ENCODE assay signal across 16 cellular contexts in genomic region chr13:110830331-110830730, GRCh38.
DNase-seq lines count a peak whose midpoint lies in the region; TF ChIP-seq lines count a peak whose summit lies in the region.
"Had no signal": no experiment of that assay in that cellular context is flagged by ENCODE, and none has a peak within 500 bp of the region (broad histone marks: within the 10 kb centered on the region; RNA-seq: fewer than 3 reads in every experiment).

No MANE protein-coding gene starts in this region.

- H3K14ac ChIP-seq in neuronal stem cell (ENCODE audit: low read length) = no peak overlapping the region

- DNase-seq in endodermal cell (peak; percentile 46), neuronal stem cell (ENCODE audit: low spot score) (no peak), AML-193 (lab: John Stamatoyannopoulos, UW) (no peak)
- DNase-seq in activated CD8-positive, alpha-beta memory T cell treated with anti-CD3 and anti-CD28 coated beads for 24 hours = no peak
- DNase-seq in activated effector memory CD4-positive, alpha-beta T cell treated with Interleukin-2 at 50 U/mL for 16 hours = no peak
- DNase-seq: 8988T; ACHN; Caco-2; Calu3; CD4-positive, alpha-beta T cell; CD8-positive, alpha-beta T cell; DMS79 treated with DMSO at 0.1 percent for 48 hours; GF-D8 had no signal

- no peaks in the 10 kb centered on the region for H3K9me3 Mint-ChIP-seq in endodermal cell
- H3K9me3 Mint-ChIP-seq: CD4-positive, alpha-beta T cell; CD8-positive, alpha-beta T cell had no signal

- no peaks in the 10 kb centered on the region for H3K27me3 Mint-ChIP-seq in endodermal cell (ENCODE audit: insufficient read depth)

- H2BK15ac ChIP-seq in neuronal stem cell (ENCODE audit: low read length) = no peak overlapping the region

- H3K9me3 ChIP-seq in endodermal cell (ENCODE audit: control insufficient read depth, low read length) = no peaks in the 10 kb centered on the region
- no peaks in the 10 kb centered on the region for H3K9me3 ChIP-seq in neuronal stem cell (replicated peaks in 1 of 2; ENCODE audit: control insufficient read depth in 2 of 2, insufficient read depth in 1 of 2, low read depth in 1 of 2, low read length in 2 of 2)
- H3K9me3 ChIP-seq: Caco-2 had no signal

- peak overlapping the region; percentile 11 for H3K23ac ChIP-seq in neuronal stem cell (ENCODE audit: low read depth, low read length, poor library complexity)

- H3K27ac ChIP-seq in endodermal cell (ENCODE audit: low read depth, low read length) (no peak overlapping the region), neuronal stem cell (replicated peaks; ENCODE audit: low read length) (no peak overlapping the region)
- H3K27ac ChIP-seq: BLaER1 treated with 17β-estradiol and CSF1 and Interleukin-3, amounts not matched to agents 10 nM and 100 nM; C4-2B had no signal

- no peak overlapping the region for H2BK12ac ChIP-seq in neuronal stem cell (ENCODE audit: low read length)

- H3K4me1 Mint-ChIP-seq in endodermal cell = peaks cover 6% of the 10 kb centered on the region
- H3K4me1 Mint-ChIP-seq: B cell had no signal

- H2BK5ac ChIP-seq in neuronal stem cell (ENCODE audit: low read length) = no peak overlapping the region

- H3K9ac ChIP-seq in endodermal cell (ENCODE audit: extremely low read depth, low read length, poor library complexity, severe bottlenecking) = no peak overlapping the region
- H3K9ac ChIP-seq in neuronal stem cell (ENCODE audit: low read depth, low read length, poor library complexity) = no peak overlapping the region
- H3K9ac ChIP-seq: BLaER1 treated with 17β-estradiol and CSF1 and Interleukin-3, amounts not matched to agents 10 nM and 100 nM had no signal

- no peak overlapping the region for H3K4ac ChIP-seq in neuronal stem cell (ENCODE audit: low read length)

- no peak overlapping the region for H2AFZ ChIP-seq in neuronal stem cell (ENCODE audit: low read length)

- H3K27me3 ChIP-seq in endodermal cell (ENCODE audit: control insufficient read depth, insufficient read depth, low read length, poor library complexity, severe bottlenecking) = no peaks in the 10 kb centered on the region
- peaks cover 0 to 26% (median 0%) of the 10 kb centered on the region in 3 experiments for H3K27me3 ChIP-seq in neuronal stem cell (ENCODE audit: control insufficient read depth in 3 of 3, insufficient read depth in 3 of 3, low read depth in 1 of 3, low read length in 3 of 3)
- H3K27me3 ChIP-seq: BLaER1 treated with 17β-estradiol and CSF1 and Interleukin-3, amounts not matched to agents 10 nM and 100 nM had no signal

- no peak overlapping the region for H2AK5ac ChIP-seq in neuronal stem cell (ENCODE audit: low read depth, low read length)

- no peak overlapping the region for H3K4me3 Mint-ChIP-seq in endodermal cell
- H3K4me3 Mint-ChIP-seq: B cell; CD4-positive, alpha-beta T cell; CD8-positive, alpha-beta T cell had no signal

- TF ChIP-seq CTCF in endodermal cell (conservative IDR thresholded peaks at IDR 0.05) = no peak

- H3K4me3 ChIP-seq in endodermal cell (ENCODE audit: low read length) (no peak overlapping the region), neuronal stem cell (ENCODE audit: low read length in 2 of 2) (no peak overlapping the region)
- H3K4me3 ChIP-seq: BLaER1 treated with 17β-estradiol and CSF1 and Interleukin-3, amounts not matched to agents 10 nM and 100 nM had no signal

- H3K36me3 Mint-ChIP-seq in endodermal cell (ENCODE audit: low read depth) = no peaks in the 10 kb centered on the region
- H3K36me3 Mint-ChIP-seq: CD8-positive, alpha-beta T cell had no signal

- no peak overlapping the region for H4K91ac ChIP-seq in neuronal stem cell (ENCODE audit: low read depth, low read length, poor library complexity)

- H3K4me2 ChIP-seq in neuronal stem cell (ENCODE audit: insufficient read depth, low read length, poor library complexity, severe bottlenecking) = no peak overlapping the region
- H3K4me2 ChIP-seq: BLaER1 treated with 17β-estradiol and CSF1 and Interleukin-3, amounts not matched to agents 10 nM and 100 nM had no signal

- H3K36me3 ChIP-seq in endodermal cell (ENCODE audit: control insufficient read depth, insufficient read depth, low read length) (no peaks in the 10 kb centered on the region), neuronal stem cell (replicated peaks in 1 of 2; ENCODE audit: control insufficient read depth in 2 of 2, insufficient read depth in 2 of 2, low read length in 2 of 2) (no peaks in the 10 kb centered on the region)
- H3K36me3 ChIP-seq: BLaER1 treated with 17β-estradiol and CSF1 and Interleukin-3, amounts not matched to agents 10 nM and 100 nM had no signal

- no peak overlapping the region for H3K27ac Mint-ChIP-seq in endodermal cell
- H3K27ac Mint-ChIP-seq: B cell; CD4-positive, alpha-beta T cell; CD8-positive, alpha-beta T cell had no signal

- no peak overlapping the region for H3K18ac ChIP-seq in neuronal stem cell (ENCODE audit: low read length)

- H3K4me1 ChIP-seq in endodermal cell (ENCODE audit: control insufficient read depth, insufficient read depth, low read length) (no peaks in the 10 kb centered on the region), neuronal stem cell (ENCODE audit: control insufficient read depth in 2 of 2, insufficient read depth in 1 of 2, low read depth in 1 of 2, low read length in 2 of 2) (no peaks in the 10 kb centered on the region)
- H3K4me1 ChIP-seq: BLaER1 treated with 17β-estradiol and CSF1 and Interleukin-3, amounts not matched to agents 10 nM and 100 nM; Caco-2 had no signal

- no peak overlapping the region for H2BK120ac ChIP-seq in neuronal stem cell (ENCODE audit: low read depth, low read length)

- no peak overlapping the region for H4K8ac ChIP-seq in neuronal stem cell (ENCODE audit: low read depth, low read length)

- 93 to 94% methylated on average over 12 to 16 of the region's 16 CpGs for WGBS in endodermal cell (ENCODE audit: insufficient coverage in 1 of 2, insufficient read length in 1 of 2), 2 experiments
- no CpG with 5 or more reads among the region's 16 CpGs for WGBS in neuronal stem cell (ENCODE audit: extremely low coverage in 2 of 2, insufficient read length in 2 of 2, insufficient replicate concordance in 1 of 2), 2 donors

- no peaks in the 10 kb centered on the region for H3K79me1 ChIP-seq in neuronal stem cell (ENCODE audit: low read depth, low read length)
